1 cellular context compared by ENCODE assay signal in genomic region chr5:40442346-40442745, GRCh38.
TF ChIP-seq lines count a peak whose summit lies in the region.

No MANE protein-coding gene starts in this region.

TF ChIP-seq in WTC11, 78 proteins besides CTCF, POLR2A, EP300 and RAD21 (continued from another document):
- no peak for TF ChIP-seq STAT6 (CRISPR knock-in tag; conservative IDR thresholded peaks at IDR 0.05; ENCODE audit: low read depth)
TF ChIP-seq in WTC11: peak in this region for 1.
